In the genomic region with DNA sequence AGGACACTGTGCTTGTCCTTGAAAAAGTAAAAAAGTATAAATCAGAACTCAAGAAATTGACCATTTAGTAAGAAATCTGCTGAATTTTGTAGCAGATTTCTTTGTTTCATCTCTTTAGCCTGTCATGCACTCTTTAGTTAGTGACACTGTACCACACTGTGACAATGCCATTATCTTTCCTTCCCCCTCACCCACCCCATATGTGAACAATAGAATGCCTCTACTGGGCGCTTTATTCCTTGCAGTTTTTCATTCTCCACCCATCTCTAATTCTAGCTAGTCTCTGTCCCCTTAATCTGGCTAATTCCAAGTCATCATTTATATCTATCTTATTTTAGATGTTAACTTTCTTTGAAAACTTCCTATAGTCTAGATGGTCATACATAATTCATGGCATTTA, we compare ENCODE assay signal across 15 cellular contexts.
A peak's percentile ranks its signal among the peaks of the same experiment; 100 is the strongest.
DNase-seq lines count a peak whose midpoint lies in the region; ATAC-seq, FAIRE-seq and TF ChIP-seq lines count a peak whose summit lies in the region.
"Had no signal": no experiment of that assay in that cellular context is flagged by ENCODE, and none has a peak within 500 bp of the region (broad histone marks: within the 10 kb centered on the region; RNA-seq: fewer than 3 reads in every experiment).

No MANE protein-coding gene starts in this region.

- H3K9me2 ChIP-seq in HCT116 (ENCODE audit: insufficient read depth): no peaks in the 10 kb centered on the region

- POLR2A ChIA-PET in HCT116 (lab: Charles Lee): no interaction called here

- no peak for TF ChIP-seq POLR2A in HCT116 (IDR thresholded peaks at IDR 0.05; ENCODE audit: borderline replicate concordance, extremely low read depth, insufficient read depth, insufficient read length)
- no peak for TF ChIP-seq POLR2A in tibial nerve (IDR thresholded peaks at IDR 0.05)

- no peak for FAIRE-seq in kidney (lab: Jason Lieb, UNC)

- CTCF ChIA-PET in HCT116 (lab: Charles Lee): no interaction called here

- no peak overlapping the region for H3K4me2 ChIP-seq in HCT116 (ENCODE audit: low read length)
- H3K4me2 ChIP-seq: BLaER1 treated with 17β-estradiol and CSF1 and Interleukin-3, amounts not matched to agents 10 nM and 100 nM; GM23338 had no signal

- no peaks in the 10 kb centered on the region for H4K20me1 ChIP-seq in HCT116 (ENCODE audit: insufficient read depth)
- H4K20me1 ChIP-seq: BLaER1 treated with 17β-estradiol and CSF1 and Interleukin-3, amounts not matched to agents 10 nM and 100 nM had no signal

- H3K79me2 ChIP-seq in HCT116 (ENCODE audit: insufficient read depth, low read length): no peaks in the 10 kb centered on the region

- 77 to 81% methylated on average over 1 of the region's 1 CpG for WGBS in tibial nerve, 2 donors

- no peak for DNase-seq in HCT116 (ENCODE audit: low read depth, low spot score)
- no peak for DNase-seq in dorsolateral prefrontal cortex
- DNase-seq in medulla oblongata (ENCODE audit: extremely low spot score): peak; percentile 28
- DNase-seq in putamen (ENCODE audit: low spot score): peak; percentile 15
- no peak for DNase-seq in NCI-H187 treated with DMSO at 0.1 percent for 48 hours (lab: John Stamatoyannopoulos, UW)
- DNase-seq in tibial nerve (ENCODE audit: low spot score in 2 of 2): no peak
- DNase-seq in SKM-1 treated with dmso at 0.1 percent for 144 hours (lab: John Stamatoyannopoulos, UW; ENCODE audit: unreplicated experiment): no peak
- DNase-seq in kidney: no peak
- DNase-seq: 8988T; ACHN; CD4-positive, CD25-positive, alpha-beta regulatory T cell; DMS53; H7 had no signal

- H3K4me1 ChIP-seq in HCT116 (ENCODE audit: control insufficient read depth in 1 of 2, insufficient read depth in 2 of 2, low read length in 2 of 2) (no peaks in the 10 kb centered on the region), tibial nerve (no peaks in the 10 kb centered on the region), kidney (ENCODE audit: control insufficient read depth in 1 of 2, insufficient read depth in 1 of 2, low read depth in 1 of 2, low read length in 2 of 2) (no peaks in the 10 kb centered on the region)
- H3K4me1 ChIP-seq: BLaER1 treated with 17β-estradiol and CSF1 and Interleukin-3, amounts not matched to agents 10 nM and 100 nM had no signal

- no peak overlapping the region for H3K27ac ChIP-seq in HCT116 (ENCODE audit: low read depth, low read length)
- H3K27ac ChIP-seq in dorsolateral prefrontal cortex: peak overlapping the region in 51 of 59 donors; percentile 2 to 92 (median 76)
- H3K27ac ChIP-seq in tibial nerve: no peak overlapping the region
- H3K27ac ChIP-seq in kidney (ENCODE audit: low read depth in 2 of 2, low read length in 2 of 2): no peak overlapping the region
- H3K27ac ChIP-seq: BLaER1 treated with 17β-estradiol and CSF1 and Interleukin-3, amounts not matched to agents 10 nM and 100 nM had no signal

- no peak overlapping the region for H2AFZ ChIP-seq in HCT116 (ENCODE audit: low read depth, low read length, poor library complexity, severe bottlenecking)
- H2AFZ ChIP-seq: GM23338 had no signal

- ATAC-seq in HCT116: 0 out of 2 replicates have a peak, but pooled peaks have one; percentile 49
- ATAC-seq: GM23338 had no signal

- no peak for TF ChIP-seq RAD21 in HCT116 (IDR thresholded peaks at IDR 0.05; ENCODE audit: low read depth)

- TF ChIP-seq EP300 in tibial nerve (IDR thresholded peaks at IDR 0.05): no peak

- BruUV-seq in HCT116 (replicated peaks; lab: Mats Ljungman, UMichigan): no TSS peak

- TF ChIP-seq CTCF in HCT116 (IDR thresholded peaks at IDR 0.05 in 2 of 3, conservative IDR thresholded peaks at IDR 0.05 in 1 of 3; ENCODE audit: borderline replicate concordance in 1 of 3, insufficient read depth in 1 of 3, low read depth in 2 of 3, low read length in 2 of 3) (no peak), dorsolateral prefrontal cortex (IDR thresholded peaks at IDR 0.05 in 54 of 56, conservative IDR thresholded peaks at IDR 0.05 in 2 of 56; ENCODE audit: low read depth in 1 of 56, partially characterized antibody in 56 of 56) (peak in 16 of 56 donors; percentile 10 to 42 (median 24)), tibial nerve (IDR thresholded peaks at IDR 0.05) (no peak), kidney (IDR thresholded peaks at IDR 0.05; ENCODE audit: borderline replicate concordance, extremely low read depth, insufficient read depth) (no peak)

- no peaks in the 10 kb centered on the region for H3K27me3 ChIP-seq in HCT116 (ENCODE audit: insufficient read depth, low read length)
- no peaks in the 10 kb centered on the region for H3K27me3 ChIP-seq in dorsolateral prefrontal cortex
- no peaks in the 10 kb centered on the region for H3K27me3 ChIP-seq in tibial nerve
- H3K27me3 ChIP-seq: BLaER1 treated with 17β-estradiol and CSF1 and Interleukin-3, amounts not matched to agents 10 nM and 100 nM had no signal

- RAD21 ChIA-PET in HCT116 (lab: Charles Lee; ENCODE audit: low non-redundant PET in 1 of 2, low total read pairs in 2 of 2, uncharacterized antibody in 2 of 2, unreplicated experiment in 2 of 2): no interaction called here

- H3K9me3 ChIP-seq in HCT116 (ENCODE audit: control insufficient read depth in 1 of 2, insufficient read depth in 1 of 2, low read depth in 1 of 2, low read length in 2 of 2) (no peaks in the 10 kb centered on the region), tibial nerve (no peaks in the 10 kb centered on the region), kidney (ENCODE audit: control insufficient read depth in 1 of 2, low read length in 2 of 2) (no peaks in the 10 kb centered on the region)
- H3K9me3 ChIP-seq: BLaER1 treated with 17β-estradiol and CSF1 and Interleukin-3, amounts not matched to agents 10 nM and 100 nM had no signal

- H3K4me3 ChIP-seq in HCT116 (replicated peaks in 1 of 2; ENCODE audit: low read depth in 1 of 2, low read length in 2 of 2) (no peak overlapping the region), dorsolateral prefrontal cortex (peak overlapping the region in 30 of 59 donors; percentile 2 to 51 (median 20)), tibial nerve (no peak overlapping the region), kidney (ENCODE audit: low read length in 2 of 2) (no peak overlapping the region)
- H3K4me3 ChIP-seq: BLaER1 treated with 17β-estradiol and CSF1 and Interleukin-3, amounts not matched to agents 10 nM and 100 nM; GM23338 had no signal

- no peak overlapping the region for H3K9ac ChIP-seq in HCT116 (ENCODE audit: low read length)
- H3K9ac ChIP-seq in kidney (ENCODE audit: low read length in 2 of 2): no peak overlapping the region
- H3K9ac ChIP-seq: BLaER1 treated with 17β-estradiol and CSF1 and Interleukin-3, amounts not matched to agents 10 nM and 100 nM had no signal

- H3K36me3 ChIP-seq in HCT116 (ENCODE audit: control insufficient read depth in 1 of 2, insufficient read depth in 2 of 2, low read length in 2 of 2) (no peaks in the 10 kb centered on the region), tibial nerve (no peaks in the 10 kb centered on the region), kidney (ENCODE audit: control insufficient read depth in 1 of 2, insufficient read depth in 2 of 2, low read length in 2 of 2) (no peaks in the 10 kb centered on the region)
- H3K36me3 ChIP-seq: BLaER1 treated with 17β-estradiol and CSF1 and Interleukin-3, amounts not matched to agents 10 nM and 100 nM had no signal

- intact Hi-C loops in HCT116 (cut with micrococcal nuclease) (no loop called here), dorsolateral prefrontal cortex (cut with DNase I) (no loop called here), kidney (cut with DNase I) (no loop called here)

TF ChIP-seq in HCT116, 20 proteins besides CTCF, POLR2A, EP300 and RAD21:
- TF ChIP-seq, protein P1, sequence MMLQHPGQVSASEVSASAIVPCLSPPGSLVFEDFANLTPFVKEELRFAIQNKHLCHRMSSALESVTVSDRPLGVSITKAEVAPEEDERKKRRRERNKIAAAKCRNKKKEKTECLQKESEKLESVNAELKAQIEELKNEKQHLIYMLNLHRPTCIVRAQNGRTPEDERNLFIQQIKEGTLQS (IDR thresholded peaks at IDR 0.05): no peak
- TF ChIP-seq EGR1 (IDR thresholded peaks at IDR 0.05; ENCODE audit: low read depth): no peak
TF ChIP-seq in HCT116: peak in this region for 0.

Comparison
In these comparisons a context has a peak if more than half of its experiments do, and no peak if none do; other contexts are left out.
1. DNase-seq: peak in medulla oblongata (single experiment) and putamen (single experiment); none in HCT116 (single experiment), dorsolateral prefrontal cortex (0 of 10), NCI-H187 treated with DMSO at 0.1 percent for 48 hours (single experiment), tibial nerve (0 of 2), SKM-1 treated with dmso at 0.1 percent for 144 hours (single experiment) and kidney (single experiment).
2. H3K27ac ChIP-seq: peak in dorsolateral prefrontal cortex (51 of 59); none in HCT116 (single experiment), tibial nerve (0 of 4) and kidney (0 of 2).
3. H3K4me3 ChIP-seq: peak in dorsolateral prefrontal cortex (30 of 59); none in HCT116 (0 of 2), tibial nerve (0 of 4) and kidney (0 of 2).